In genomic region chr22:32613773-32614172, GRCh38 we compare ENCODE assay signal across 9 cellular contexts.
"Had no signal": no experiment of that assay in that cellular context is flagged by ENCODE, and none has a peak within 500 bp of the region (broad histone marks: within the 10 kb centered on the region; RNA-seq: fewer than 3 reads in every experiment).

No MANE protein-coding gene starts in this region.

- H3K4me2 ChIP-seq: KMS-11 had no signal

- H3K9ac ChIP-seq: GM23248, KMS-11 had no signal

- ATAC-seq: HCT116 had no signal

- DNase-seq: GM23248, GOT3, H7, Karpas-422, KBM-7 had no signal

- H3K9me3 ChIP-seq: HAP-1 had no signal

- H2AFZ ChIP-seq: GM23248 had no signal

- H3K27ac ChIP-seq: GM23248, HL-60, KMS-11 had no signal

- H3K36me3 ChIP-seq: HAP-1 had no signal

- H3K4me3 ChIP-seq: GM23248, HAP-1 had no signal

- H3K4me1 ChIP-seq: HAP-1 had no signal
